In the genomic region with DNA sequence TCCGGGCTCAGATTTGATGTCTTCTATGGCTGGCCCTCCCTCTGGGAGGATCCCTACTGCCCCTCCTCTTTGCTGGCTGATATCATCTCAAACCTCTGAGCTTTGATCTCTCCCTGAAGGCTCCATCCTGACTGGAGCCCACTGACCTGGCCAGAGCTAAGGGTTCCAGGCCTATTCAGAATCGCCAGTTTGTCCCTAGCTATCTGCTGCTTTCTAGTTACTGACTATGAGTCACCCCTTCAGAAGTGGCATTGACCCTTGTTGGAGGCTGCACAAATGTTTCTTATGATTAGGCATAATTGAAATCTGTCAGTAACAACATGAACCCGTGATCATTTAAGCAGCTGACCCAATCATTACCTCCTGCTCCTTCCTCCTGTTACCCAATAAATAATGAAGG, we compare ENCODE assay signal across 1 cellular context.
TF ChIP-seq lines count a peak whose summit lies in the region.

No MANE protein-coding gene starts in this region.

TF ChIP-seq in GM23338, 12 proteins besides CTCF, POLR2A, EP300 and RAD21 (continued from another document):
- TF ChIP-seq POLR2AphosphoS5 (IDR thresholded peaks at IDR 0.05; ENCODE audit: low read depth) (no peak), CREB1 (CRISPR knock-in tag; IDR thresholded peaks at IDR 0.05; ENCODE audit: low read depth) (no peak), ZNF114 (CRISPR knock-in tag; IDR thresholded peaks at IDR 0.05) (no peak)
- TF ChIP-seq, protein P1, sequence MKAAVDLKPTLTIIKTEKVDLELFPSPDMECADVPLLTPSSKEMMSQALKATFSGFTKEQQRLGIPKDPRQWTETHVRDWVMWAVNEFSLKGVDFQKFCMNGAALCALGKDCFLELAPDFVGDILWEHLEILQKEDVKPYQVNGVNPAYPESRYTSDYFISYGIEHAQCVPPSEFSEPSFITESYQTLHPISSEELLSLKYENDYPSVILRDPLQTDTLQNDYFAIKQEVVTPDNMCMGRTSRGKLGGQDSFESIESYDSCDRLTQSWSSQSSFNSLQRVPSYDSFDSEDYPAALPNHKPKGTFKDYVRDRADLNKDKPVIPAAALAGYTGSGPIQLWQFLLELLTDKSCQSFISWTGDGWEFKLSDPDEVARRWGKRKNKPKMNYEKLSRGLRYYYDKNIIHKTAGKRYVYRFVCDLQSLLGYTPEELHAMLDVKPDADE (IDR thresholded peaks at IDR 0.05): no peak
- TF ChIP-seq, protein P2, sequence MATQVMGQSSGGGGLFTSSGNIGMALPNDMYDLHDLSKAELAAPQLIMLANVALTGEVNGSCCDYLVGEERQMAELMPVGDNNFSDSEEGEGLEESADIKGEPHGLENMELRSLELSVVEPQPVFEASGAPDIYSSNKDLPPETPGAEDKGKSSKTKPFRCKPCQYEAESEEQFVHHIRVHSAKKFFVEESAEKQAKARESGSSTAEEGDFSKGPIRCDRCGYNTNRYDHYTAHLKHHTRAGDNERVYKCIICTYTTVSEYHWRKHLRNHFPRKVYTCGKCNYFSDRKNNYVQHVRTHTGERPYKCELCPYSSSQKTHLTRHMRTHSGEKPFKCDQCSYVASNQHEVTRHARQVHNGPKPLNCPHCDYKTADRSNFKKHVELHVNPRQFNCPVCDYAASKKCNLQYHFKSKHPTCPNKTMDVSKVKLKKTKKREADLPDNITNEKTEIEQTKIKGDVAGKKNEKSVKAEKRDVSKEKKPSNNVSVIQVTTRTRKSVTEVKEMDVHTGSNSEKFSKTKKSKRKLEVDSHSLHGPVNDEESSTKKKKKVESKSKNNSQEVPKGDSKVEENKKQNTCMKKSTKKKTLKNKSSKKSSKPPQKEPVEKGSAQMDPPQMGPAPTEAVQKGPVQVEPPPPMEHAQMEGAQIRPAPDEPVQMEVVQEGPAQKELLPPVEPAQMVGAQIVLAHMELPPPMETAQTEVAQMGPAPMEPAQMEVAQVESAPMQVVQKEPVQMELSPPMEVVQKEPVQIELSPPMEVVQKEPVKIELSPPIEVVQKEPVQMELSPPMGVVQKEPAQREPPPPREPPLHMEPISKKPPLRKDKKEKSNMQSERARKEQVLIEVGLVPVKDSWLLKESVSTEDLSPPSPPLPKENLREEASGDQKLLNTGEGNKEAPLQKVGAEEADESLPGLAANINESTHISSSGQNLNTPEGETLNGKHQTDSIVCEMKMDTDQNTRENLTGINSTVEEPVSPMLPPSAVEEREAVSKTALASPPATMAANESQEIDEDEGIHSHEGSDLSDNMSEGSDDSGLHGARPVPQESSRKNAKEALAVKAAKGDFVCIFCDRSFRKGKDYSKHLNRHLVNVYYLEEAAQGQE (IDR thresholded peaks at IDR 0.05; ENCODE audit: unreplicated experiment): no peak
